In the genomic region with DNA sequence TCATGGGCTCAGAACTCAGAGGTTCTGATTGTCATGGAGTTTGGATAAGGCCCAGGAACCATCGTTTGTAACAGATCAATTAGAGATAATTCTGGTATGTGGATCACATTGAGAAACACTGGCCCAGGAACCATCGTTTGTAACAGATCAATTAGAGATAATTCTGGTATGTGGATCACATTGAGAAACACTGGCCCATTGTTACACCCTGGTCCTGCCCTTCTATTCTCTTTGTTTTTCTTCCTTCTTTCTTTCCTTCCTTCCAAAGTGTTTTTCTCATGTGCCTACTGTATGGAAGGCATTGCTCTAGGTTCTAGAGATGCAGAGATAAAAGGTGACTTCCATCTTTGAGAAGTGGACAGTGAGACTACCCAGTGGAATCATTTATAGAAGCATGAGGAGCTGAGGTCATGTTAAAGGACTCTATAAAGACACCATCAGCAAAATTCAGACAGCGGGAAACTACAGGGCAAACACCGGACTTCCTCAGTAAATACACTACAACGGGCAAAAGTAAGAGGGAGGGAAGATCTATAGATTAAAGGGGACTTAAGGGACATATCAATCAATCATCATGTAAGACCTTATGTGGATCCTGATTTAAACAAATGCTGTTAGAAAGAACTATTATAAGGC, we compare ENCODE assay signal across 1 cellular context.
TF ChIP-seq lines count a peak whose summit lies in the region.

No MANE protein-coding gene starts in this region.

TF ChIP-seq in HepG2, 621 proteins besides CTCF, POLR2A, EP300 and RAD21 (continued from another document):
- TF ChIP-seq, protein P1, sequence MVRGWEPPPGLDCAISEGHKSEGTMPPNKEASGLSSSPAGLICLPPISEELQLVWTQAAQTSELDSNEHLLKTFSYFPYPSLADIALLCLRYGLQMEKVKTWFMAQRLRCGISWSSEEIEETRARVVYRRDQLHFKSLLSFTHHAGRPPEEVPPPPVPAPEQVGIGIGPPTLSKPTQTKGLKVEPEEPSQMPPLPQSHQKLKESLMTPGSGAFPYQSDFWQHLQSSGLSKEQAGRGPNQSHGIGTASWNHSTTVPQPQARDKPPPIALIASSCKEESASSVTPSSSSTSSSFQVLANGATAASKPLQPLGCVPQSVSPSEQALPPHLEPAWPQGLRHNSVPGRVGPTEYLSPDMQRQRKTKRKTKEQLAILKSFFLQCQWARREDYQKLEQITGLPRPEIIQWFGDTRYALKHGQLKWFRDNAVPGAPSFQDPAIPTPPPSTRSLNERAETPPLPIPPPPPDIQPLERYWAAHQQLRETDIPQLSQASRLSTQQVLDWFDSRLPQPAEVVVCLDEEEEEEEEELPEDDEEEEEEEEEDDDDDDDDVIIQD (CRISPR knock-in tag; IDR thresholded peaks at IDR 0.05; ENCODE audit: low read depth) = no peak
- TF ChIP-seq, protein P2, sequence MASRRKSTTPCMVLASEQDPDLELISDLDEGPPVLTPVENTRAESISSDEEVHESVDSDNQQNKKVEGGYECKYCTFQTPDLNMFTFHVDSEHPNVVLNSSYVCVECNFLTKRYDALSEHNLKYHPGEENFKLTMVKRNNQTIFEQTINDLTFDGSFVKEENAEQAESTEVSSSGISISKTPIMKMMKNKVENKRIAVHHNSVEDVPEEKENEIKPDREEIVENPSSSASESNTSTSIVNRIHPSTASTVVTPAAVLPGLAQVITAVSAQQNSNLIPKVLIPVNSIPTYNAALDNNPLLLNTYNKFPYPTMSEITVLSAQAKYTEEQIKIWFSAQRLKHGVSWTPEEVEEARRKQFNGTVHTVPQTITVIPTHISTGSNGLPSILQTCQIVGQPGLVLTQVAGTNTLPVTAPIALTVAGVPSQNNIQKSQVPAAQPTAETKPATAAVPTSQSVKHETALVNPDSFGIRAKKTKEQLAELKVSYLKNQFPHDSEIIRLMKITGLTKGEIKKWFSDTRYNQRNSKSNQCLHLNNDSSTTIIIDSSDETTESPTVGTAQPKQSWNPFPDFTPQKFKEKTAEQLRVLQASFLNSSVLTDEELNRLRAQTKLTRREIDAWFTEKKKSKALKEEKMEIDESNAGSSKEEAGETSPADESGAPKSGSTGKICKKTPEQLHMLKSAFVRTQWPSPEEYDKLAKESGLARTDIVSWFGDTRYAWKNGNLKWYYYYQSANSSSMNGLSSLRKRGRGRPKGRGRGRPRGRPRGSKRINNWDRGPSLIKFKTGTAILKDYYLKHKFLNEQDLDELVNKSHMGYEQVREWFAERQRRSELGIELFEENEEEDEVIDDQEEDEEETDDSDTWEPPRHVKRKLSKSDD (CRISPR knock-in tag; IDR thresholded peaks at IDR 0.05; ENCODE audit: low read depth) = no peak
- TF ChIP-seq MAFG (CRISPR knock-in tag; IDR thresholded peaks at IDR 0.05) = no peak
- TF ChIP-seq SETDB1 (CRISPR knock-in tag; IDR thresholded peaks at IDR 0.05; ENCODE audit: borderline replicate concordance) = no peak
- no peak for TF ChIP-seq MED1 (CRISPR knock-in tag; IDR thresholded peaks at IDR 0.05)
- no peak for TF ChIP-seq PHF20 (CRISPR knock-in tag; IDR thresholded peaks at IDR 0.05)
- TF ChIP-seq, protein P3, sequence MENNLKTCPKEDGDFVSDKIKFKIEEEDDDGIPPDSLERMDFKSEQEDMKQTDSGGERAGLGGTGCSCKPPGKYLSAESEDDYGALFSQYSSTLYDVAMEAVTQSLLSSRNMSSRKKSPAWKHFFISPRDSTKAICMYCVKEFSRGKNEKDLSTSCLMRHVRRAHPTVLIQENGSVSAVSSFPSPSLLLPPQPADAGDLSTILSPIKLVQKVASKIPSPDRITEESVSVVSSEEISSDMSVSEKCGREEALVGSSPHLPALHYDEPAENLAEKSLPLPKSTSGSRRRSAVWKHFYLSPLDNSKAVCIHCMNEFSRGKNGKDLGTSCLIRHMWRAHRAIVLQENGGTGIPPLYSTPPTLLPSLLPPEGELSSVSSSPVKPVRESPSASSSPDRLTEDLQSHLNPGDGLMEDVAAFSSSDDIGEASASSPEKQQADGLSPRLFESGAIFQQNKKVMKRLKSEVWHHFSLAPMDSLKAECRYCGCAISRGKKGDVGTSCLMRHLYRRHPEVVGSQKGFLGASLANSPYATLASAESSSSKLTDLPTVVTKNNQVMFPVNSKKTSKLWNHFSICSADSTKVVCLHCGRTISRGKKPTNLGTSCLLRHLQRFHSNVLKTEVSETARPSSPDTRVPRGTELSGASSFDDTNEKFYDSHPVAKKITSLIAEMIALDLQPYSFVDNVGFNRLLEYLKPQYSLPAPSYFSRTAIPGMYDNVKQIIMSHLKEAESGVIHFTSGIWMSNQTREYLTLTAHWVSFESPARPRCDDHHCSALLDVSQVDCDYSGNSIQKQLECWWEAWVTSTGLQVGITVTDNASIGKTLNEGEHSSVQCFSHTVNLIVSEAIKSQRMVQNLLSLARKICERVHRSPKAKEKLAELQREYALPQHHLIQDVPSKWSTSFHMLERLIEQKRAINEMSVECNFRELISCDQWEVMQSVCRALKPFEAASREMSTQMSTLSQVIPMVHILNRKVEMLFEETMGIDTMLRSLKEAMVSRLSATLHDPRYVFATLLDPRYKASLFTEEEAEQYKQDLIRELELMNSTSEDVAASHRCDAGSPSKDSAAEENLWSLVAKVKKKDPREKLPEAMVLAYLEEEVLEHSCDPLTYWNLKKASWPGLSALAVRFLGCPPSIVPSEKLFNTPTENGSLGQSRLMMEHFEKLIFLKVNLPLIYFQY (CRISPR knock-in tag; IDR thresholded peaks at IDR 0.05; ENCODE audit: borderline replicate concordance) = 0 out of 2 replicates have a peak, but pooled peaks have one; percentile 43
- no peak for TF ChIP-seq GABPB1 (CRISPR knock-in tag; IDR thresholded peaks at IDR 0.05)
- TF ChIP-seq MAFK (conservative IDR thresholded peaks at IDR 0.05 in 1 of 2, IDR thresholded peaks at IDR 0.05 in 1 of 2; ENCODE audit: low read length in 2 of 2) = peak; percentile 54 to 69
- no peak for TF ChIP-seq ZNF335 (CRISPR knock-in tag; IDR thresholded peaks at IDR 0.05)
- no peak for TF ChIP-seq ZFP37 (CRISPR knock-in tag; IDR thresholded peaks at IDR 0.05; ENCODE audit: borderline replicate concordance)
- TF ChIP-seq, protein P4, sequence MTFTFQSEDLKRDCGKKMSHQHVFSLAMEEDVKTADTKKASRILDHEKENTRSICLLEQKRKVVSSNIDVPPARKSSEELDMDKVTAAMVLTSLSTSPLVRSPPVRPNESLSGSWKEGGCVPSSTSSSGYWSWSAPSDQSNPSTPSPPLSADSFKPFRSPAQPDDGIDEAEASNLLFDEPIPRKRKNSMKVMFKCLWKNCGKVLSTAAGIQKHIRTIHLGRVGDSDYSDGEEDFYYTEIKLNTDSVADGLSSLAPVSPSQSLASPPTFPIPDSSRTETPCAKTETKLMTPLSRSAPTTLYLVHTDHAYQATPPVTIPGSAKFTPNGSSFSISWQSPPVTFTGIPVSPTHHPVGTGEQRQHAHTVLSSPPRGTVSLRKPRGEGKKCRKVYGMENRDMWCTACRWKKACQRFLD (CRISPR knock-in tag; IDR thresholded peaks at IDR 0.05; ENCODE audit: borderline replicate concordance) = no peak
- TF ChIP-seq SOX6 (IDR thresholded peaks at IDR 0.05) = no peak
- TF ChIP-seq SOX6 (CRISPR knock-in tag; IDR thresholded peaks at IDR 0.05) = peak; percentile 67
- TF ChIP-seq KDM3A (CRISPR knock-in tag; IDR thresholded peaks at IDR 0.05; ENCODE audit: low read depth) = no peak
- TF ChIP-seq, protein P5, sequence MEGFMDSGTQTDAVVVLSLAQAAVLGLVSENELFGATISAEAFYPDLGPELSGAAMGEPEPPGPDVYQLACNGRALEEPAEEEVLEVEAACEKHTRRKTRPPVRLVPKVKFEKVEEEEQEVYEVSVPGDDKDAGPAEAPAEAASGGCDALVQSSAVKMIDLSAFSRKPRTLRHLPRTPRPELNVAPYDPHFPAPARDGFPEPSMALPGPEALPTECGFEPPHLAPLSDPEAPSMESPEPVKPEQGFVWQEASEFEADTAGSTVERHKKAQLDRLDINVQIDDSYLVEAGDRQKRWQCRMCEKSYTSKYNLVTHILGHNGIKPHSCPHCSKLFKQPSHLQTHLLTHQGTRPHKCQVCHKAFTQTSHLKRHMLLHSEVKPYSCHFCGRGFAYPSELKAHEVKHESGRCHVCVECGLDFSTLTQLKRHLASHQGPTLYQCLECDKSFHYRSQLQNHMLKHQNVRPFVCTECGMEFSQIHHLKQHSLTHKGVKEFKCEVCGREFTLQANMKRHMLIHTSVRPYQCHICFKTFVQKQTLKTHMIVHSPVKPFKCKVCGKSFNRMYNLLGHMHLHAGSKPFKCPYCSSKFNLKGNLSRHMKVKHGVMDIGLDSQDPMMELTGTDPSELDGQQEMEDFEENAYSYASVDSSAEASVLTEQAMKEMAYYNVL (CRISPR knock-in tag; IDR thresholded peaks at IDR 0.05; ENCODE audit: borderline replicate concordance) = peak; percentile 69
- TF ChIP-seq MAFF (IDR thresholded peaks at IDR 0.05; ENCODE audit: low read depth, low read length) = peak; percentile 59
- peak; percentile 49; the same call in 1 of the 2 replicates for TF ChIP-seq SOX5 (CRISPR knock-in tag; IDR thresholded peaks at IDR 0.05; ENCODE audit: borderline replicate concordance)
- TF ChIP-seq ZNF567 (CRISPR knock-in tag; IDR thresholded peaks at IDR 0.05; ENCODE audit: borderline replicate concordance) = no peak
- TF ChIP-seq, protein P6, sequence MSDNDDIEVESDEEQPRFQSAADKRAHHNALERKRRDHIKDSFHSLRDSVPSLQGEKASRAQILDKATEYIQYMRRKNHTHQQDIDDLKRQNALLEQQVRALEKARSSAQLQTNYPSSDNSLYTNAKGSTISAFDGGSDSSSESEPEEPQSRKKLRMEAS (IDR thresholded peaks at IDR 0.05) = no peak
- no peak for TF ChIP-seq TOPORS (CRISPR knock-in tag; IDR thresholded peaks at IDR 0.05)
TF ChIP-seq in HepG2: peak in this region for 7.
